14 cellular contexts compared by ENCODE assay signal in genomic region chr15:38189651-38190280, GRCh38.
"Had no signal": no experiment of that assay in that cellular context is flagged by ENCODE, and none has a peak within 500 bp of the region (broad histone marks: within the 10 kb centered on the region; RNA-seq: fewer than 3 reads in every experiment).

No MANE protein-coding gene starts in this region.

- H3K4me1 ChIP-seq: right lobe of liver, upper lobe of left lung had no signal

- H3K27ac ChIP-seq: hepatocyte, right lobe of liver, spleen, upper lobe of left lung, VCaP had no signal

- H3K36me3 ChIP-seq: right lobe of liver, spleen, upper lobe of left lung had no signal

- H3K27me3 ChIP-seq: hepatocyte, right lobe of liver, upper lobe of left lung had no signal

- DNase-seq: activated CD4-positive, alpha-beta memory T cell treated with anti-CD3 and anti-CD28 coated beads, Interleukin-2, amount 10 ng/mL, durations not matched to agents 7 days and 5 days; activated T-cell treated with anti-CD3 and anti-CD28 coated beads, Interleukin-2, amount 50 U/mL, for 48 hours; central memory CD4-positive, alpha-beta T cell; effector memory CD8-positive, alpha-beta T cell; naive thymus-derived CD4-positive, alpha-beta T cell; right lobe of liver; spleen; stimulated activated CD4-positive, alpha-beta T cell treated with anti-CD3 and anti-CD28 coated beads, Interleukin-2, amount 100 ng/mL, for 24 hours; stimulated activated naive B cell treated with anti-CD40 and anti-IgM and Interleukin-4, amounts not matched to agents 10 μg/mL and 1 μg/mL and 100 μg/mL, for 72 hours; SW 1271; upper lobe of left lung had no signal

- H3K4me2 ChIP-seq: hepatocyte had no signal

- H3K79me2 ChIP-seq: hepatocyte had no signal

- H3K4me3 ChIP-seq: hepatocyte, lung, right lobe of liver, spleen, upper lobe of left lung had no signal

- ATAC-seq: effector memory CD8-positive, alpha-beta T cell; naive thymus-derived CD4-positive, alpha-beta T cell; right lobe of liver; stimulated activated naive B cell treated with anti-CD40 and anti-IgM and Interleukin-4, amounts not matched to agents 10 μg/mL and 1 μg/mL and 100 μg/mL, for 72 hours had no signal
